In genomic region chr12:48177985-48178384, GRCh38 we compare ENCODE assay signal across 1 cellular context.
TF ChIP-seq lines count a peak whose summit lies in the region.

No MANE protein-coding gene starts in this region.

TF ChIP-seq in SK-N-SH treated with all-trans-retinoic acid at 6 μM for 48 hours, 23 proteins besides CTCF, POLR2A, EP300 and RAD21 (continued from another document):
- TF ChIP-seq, protein P1, sequence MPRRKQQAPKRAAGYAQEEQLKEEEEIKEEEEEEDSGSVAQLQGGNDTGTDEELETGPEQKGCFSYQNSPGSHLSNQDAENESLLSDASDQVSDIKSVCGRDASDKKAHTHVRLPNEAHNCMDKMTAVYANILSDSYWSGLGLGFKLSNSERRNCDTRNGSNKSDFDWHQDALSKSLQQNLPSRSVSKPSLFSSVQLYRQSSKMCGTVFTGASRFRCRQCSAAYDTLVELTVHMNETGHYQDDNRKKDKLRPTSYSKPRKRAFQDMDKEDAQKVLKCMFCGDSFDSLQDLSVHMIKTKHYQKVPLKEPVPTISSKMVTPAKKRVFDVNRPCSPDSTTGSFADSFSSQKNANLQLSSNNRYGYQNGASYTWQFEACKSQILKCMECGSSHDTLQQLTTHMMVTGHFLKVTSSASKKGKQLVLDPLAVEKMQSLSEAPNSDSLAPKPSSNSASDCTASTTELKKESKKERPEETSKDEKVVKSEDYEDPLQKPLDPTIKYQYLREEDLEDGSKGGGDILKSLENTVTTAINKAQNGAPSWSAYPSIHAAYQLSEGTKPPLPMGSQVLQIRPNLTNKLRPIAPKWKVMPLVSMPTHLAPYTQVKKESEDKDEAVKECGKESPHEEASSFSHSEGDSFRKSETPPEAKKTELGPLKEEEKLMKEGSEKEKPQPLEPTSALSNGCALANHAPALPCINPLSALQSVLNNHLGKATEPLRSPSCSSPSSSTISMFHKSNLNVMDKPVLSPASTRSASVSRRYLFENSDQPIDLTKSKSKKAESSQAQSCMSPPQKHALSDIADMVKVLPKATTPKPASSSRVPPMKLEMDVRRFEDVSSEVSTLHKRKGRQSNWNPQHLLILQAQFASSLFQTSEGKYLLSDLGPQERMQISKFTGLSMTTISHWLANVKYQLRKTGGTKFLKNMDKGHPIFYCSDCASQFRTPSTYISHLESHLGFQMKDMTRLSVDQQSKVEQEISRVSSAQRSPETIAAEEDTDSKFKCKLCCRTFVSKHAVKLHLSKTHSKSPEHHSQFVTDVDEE (CRISPR knock-in tag; IDR thresholded peaks at IDR 0.05): no peak
- no peak for TF ChIP-seq ZNF565 (CRISPR knock-in tag; conservative IDR thresholded peaks at IDR 0.05; ENCODE audit: low read depth)
